ENCODE assay signal across 23 cellular contexts in genomic region chr12:31504625-31505222, GRCh38.
"Had no signal": no experiment of that assay in that cellular context is flagged by ENCODE, and none has a peak within 500 bp of the region (broad histone marks: within the 10 kb centered on the region; RNA-seq: fewer than 3 reads in every experiment).

No MANE protein-coding gene starts in this region.

- H3K4me3 ChIP-seq: MG63, SJCRH30 had no signal

- DNase-seq: IMR-90, MG63, NCI-H1092, NCI-H1105 treated with DMSO at 0.1 percent for 48 hours, NCI-H1417 treated with DMSO at 0.1 percent for 48 hours, NCI-H146, NCI-H1694 treated with DMSO at 0.1 percent for 48 hours, NCI-H1930, NCI-H2081, NCI-H2107, NCI-H2227 treated with DMSO at 0.1 percent for 48 hours, NCI-H446, NCI-H510A, NCI-H524 treated with DMSO at 0.1 percent for 48 hours, NCI-H69, NCI-H774, SHP77 treated with DMSO at 0.1 percent for 48 hours, SJCRH30, T-helper 1 cell had no signal

- H3K27ac ChIP-seq: HL-60, KMS-11, SJCRH30 had no signal

- ATAC-seq: Right ventricle myocardium inferior, SK-N-SH treated with all-trans-retinoic acid at 6 μM for 48 hours had no signal

- H3K4me2 ChIP-seq: KMS-11 had no signal

- H3K27me3 ChIP-seq: MG63, SJCRH30 had no signal

- H3K9ac ChIP-seq: KMS-11 had no signal

- H3K36me3 ChIP-seq: MG63, SJCRH30 had no signal

- H3K4me1 ChIP-seq: SJCRH30 had no signal
